In the genomic region with DNA sequence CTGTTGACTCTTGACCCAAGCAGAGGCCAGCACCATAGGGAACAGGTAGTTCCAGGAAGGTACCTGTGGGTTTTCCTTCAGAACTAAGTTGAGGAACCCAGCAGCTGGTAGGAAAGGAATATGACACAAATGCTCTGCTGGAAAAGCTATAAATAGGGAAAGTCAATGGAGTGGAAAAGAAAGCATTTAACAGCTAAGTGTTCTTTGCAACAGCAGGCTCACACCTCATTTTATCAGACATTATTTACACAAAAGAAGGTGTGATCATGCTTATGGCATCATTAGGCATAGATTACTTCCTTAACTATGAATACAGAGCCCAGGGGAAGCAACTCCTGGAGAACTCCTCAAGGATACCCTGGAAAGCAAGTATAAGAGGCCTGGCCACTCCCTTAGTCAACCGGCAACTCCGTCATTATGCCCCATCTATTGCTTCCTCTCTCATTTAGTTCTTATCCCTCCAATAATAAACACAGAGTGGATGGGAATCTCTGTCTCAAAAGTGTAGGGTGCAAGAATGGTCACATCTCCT, we compare ENCODE assay signal across 18 cellular contexts.
"Had no signal": no experiment of that assay in that cellular context is flagged by ENCODE, and none has a peak within 500 bp of the region (broad histone marks: within the 10 kb centered on the region; RNA-seq: fewer than 3 reads in every experiment).

No MANE protein-coding gene starts in this region.

- H3K36me3 Mint-ChIP-seq: immature natural killer cell, mesothelial cell of epicardium had no signal

- H3K79me2 ChIP-seq: hepatocyte had no signal

- H3K9me3 Mint-ChIP-seq: dendritic cell treated with granulocyte-macrophage colony-stimulating factor and Interleukin-4, amounts not matched to agents 40 ng/mL and 50 ng/mL, for 4 days; effector memory CD8-positive, alpha-beta T cell; mesothelial cell of epicardium had no signal

- H3K9me3 ChIP-seq: esophagus muscularis mucosa, gastroesophageal sphincter, heart left ventricle, left lung, lower lobe of right lung had no signal

- DNase-seq: cortex of kidney; effector CD8-positive, alpha-beta T cell; effector memory CD8-positive, alpha-beta T cell; heart left ventricle; hypothalamus; immature natural killer cell; left cardiac atrium; left lung; left ventricle myocardium superior; lower lobe of right lung; mesenchymal stem cell; naive thymus-derived CD4-positive, alpha-beta T cell had no signal

- H3K27ac ChIP-seq: esophagus muscularis mucosa, foreskin keratinocyte, gastroesophageal sphincter, heart left ventricle, hepatocyte, left lung, lower lobe of right lung had no signal

- H3K4me1 ChIP-seq: esophagus muscularis mucosa, gastroesophageal sphincter, heart left ventricle, left lung, lower lobe of right lung had no signal

- H3K36me3 ChIP-seq: esophagus muscularis mucosa, gastroesophageal sphincter, heart left ventricle, left lung, lower lobe of right lung had no signal

- ATAC-seq: effector memory CD8-positive, alpha-beta T cell; foreskin keratinocyte; gastroesophageal sphincter; heart left ventricle; left cardiac atrium; left lung; left ventricle myocardium superior; lower lobe of right lung; naive thymus-derived CD4-positive, alpha-beta T cell had no signal

- H3K4me2 ChIP-seq: hepatocyte had no signal

- H3K27ac Mint-ChIP-seq: dendritic cell treated with granulocyte-macrophage colony-stimulating factor and Interleukin-4, amounts not matched to agents 40 ng/mL and 50 ng/mL, for 4 days; effector memory CD8-positive, alpha-beta T cell; immature natural killer cell; mesothelial cell of epicardium; naive thymus-derived CD4-positive, alpha-beta T cell had no signal

- H3K4me3 Mint-ChIP-seq: dendritic cell treated with granulocyte-macrophage colony-stimulating factor and Interleukin-4, amounts not matched to agents 40 ng/mL and 50 ng/mL, for 4 days; effector memory CD8-positive, alpha-beta T cell; immature natural killer cell; mesothelial cell of epicardium; naive thymus-derived CD4-positive, alpha-beta T cell had no signal

- H3K4me3 ChIP-seq: esophagus muscularis mucosa, gastroesophageal sphincter, heart left ventricle, hepatocyte, left lung, lower lobe of right lung had no signal

- H2AFZ ChIP-seq: hepatocyte had no signal

- H3K4me1 Mint-ChIP-seq: immature natural killer cell had no signal
